Comparison of ENCODE assay signal across 12 cellular contexts in the genomic region with DNA sequence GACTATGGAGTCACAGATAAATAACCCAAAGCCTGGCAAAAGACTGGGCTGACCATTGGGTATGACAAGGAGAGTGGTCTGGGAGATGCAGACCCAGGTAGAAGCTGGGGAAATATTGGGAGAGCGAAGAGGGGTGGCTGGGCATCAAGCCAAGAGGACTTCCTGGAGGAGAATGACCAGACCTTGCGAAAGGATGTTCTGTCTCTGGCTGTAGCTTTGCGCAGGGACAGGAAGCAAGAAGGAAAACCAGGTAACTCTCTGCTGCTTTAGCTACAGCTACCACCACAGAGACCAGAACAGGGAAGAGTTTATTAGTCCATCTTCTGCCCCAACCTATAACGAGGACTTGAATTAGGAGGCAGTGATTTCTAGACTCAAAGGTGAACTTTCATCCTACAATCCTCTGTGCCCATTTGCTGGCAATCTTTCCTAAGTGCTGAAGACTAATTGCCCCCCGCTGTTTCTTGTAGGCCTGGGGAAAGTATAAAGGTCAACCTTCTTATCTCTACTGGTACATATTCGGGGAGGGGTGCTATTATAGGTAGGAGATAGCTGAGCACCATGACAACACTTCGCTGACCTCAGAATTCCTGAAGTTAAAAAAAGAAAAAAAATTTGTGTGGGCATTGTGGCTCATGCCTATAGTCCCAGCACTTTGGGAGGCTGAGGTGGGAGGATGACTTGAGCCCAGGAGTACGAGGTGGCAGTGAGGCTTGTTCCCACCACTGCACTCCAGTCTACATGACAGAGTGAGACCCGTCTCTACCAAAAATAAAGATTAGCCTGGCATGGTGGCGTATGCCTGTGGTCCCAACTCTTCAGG. TPM values are rescaled to one million over a fixed set of nuclear protein-coding genes. Genes with fewer than 3 reads are reported as not detected.
A peak's percentile ranks its signal among the peaks of the same experiment; 100 is the strongest.
DNase-seq lines count a peak whose midpoint lies in the region; ATAC-seq and TF ChIP-seq lines count a peak whose summit lies in the region.
"Had no signal": no experiment of that assay in that cellular context is flagged by ENCODE, and none has a peak within 500 bp of the region (broad histone marks: within the 10 kb centered on the region; RNA-seq: fewer than 3 reads in every experiment).

No MANE protein-coding gene starts in this region.

- intact Hi-C loops in A673 (cut with micrococcal nuclease; ENCODE audit: unreplicated experiment) (no loop called here), mucosa of descending colon (cut with DNase I, micrococcal nuclease) (no loop called here)
- intact Hi-C loops in activated CD4-positive, alpha-beta T cell treated with anti-CD3 and anti-CD28 coated beads, Interleukin-2, amount 10 ng/mL, durations not matched to agents 24 days and 14 days (cut with micrococcal nuclease) = no loop called here

- no peak overlapping the region for H3K4me3 ChIP-seq in A673 (ENCODE audit: low read depth, low read length, poor library complexity, severe bottlenecking)
- H3K4me3 ChIP-seq in mucosa of descending colon = no peak overlapping the region
- H3K4me3 ChIP-seq: SJSA1 had no signal

- H3K4me1 ChIP-seq in A673 (ENCODE audit: insufficient read depth, low read length, poor library complexity, severe bottlenecking) (peaks cover 8% of the 10 kb centered on the region), mucosa of descending colon (ENCODE audit: low read depth) (peaks cover 17% of the 10 kb centered on the region)

- H3K36me3 ChIP-seq in A673 (ENCODE audit: insufficient read depth, low read length, poor library complexity, severe bottlenecking) (peaks cover 4% of the 10 kb centered on the region), mucosa of descending colon (ENCODE audit: low read depth) (no peaks in the 10 kb centered on the region)
- H3K36me3 ChIP-seq: SJSA1 had no signal

- no peaks in the 10 kb centered on the region for H3K27me3 ChIP-seq in A673 (replicated peaks; ENCODE audit: insufficient read depth, low read depth, low read length, poor library complexity)
- H3K27me3 ChIP-seq: SJSA1 had no signal

- POLR2A ChIA-PET in A673 (lab: Charles Lee; ENCODE audit: low non-redundant PET) = interaction anchor here (0.7 kb wide), 1 partner anchor 15 kb away, joined by 9 read pairs; no protein-coding TSS in a partner anchor

- H3K4me1 Mint-ChIP-seq in effector memory CD8-positive, alpha-beta T cell (ENCODE audit: low read depth in 2 of 2) = peaks cover 4 to 6% of the 10 kb centered on the region in 2 donors
- H3K4me1 Mint-ChIP-seq in activated naive CD4-positive, alpha-beta T cell treated with anti-CD3 and anti-CD28 coated beads, Interleukin-2, amount 10 ng/mL, durations not matched to agents 7 days and 5 days = peaks cover 5% of the 10 kb centered on the region
- peaks cover 5% of the 10 kb centered on the region for H3K4me1 Mint-ChIP-seq in activated CD4-positive, alpha-beta T cell treated with anti-CD3 and anti-CD28 coated beads, Interleukin-2, amount 10 ng/mL, durations not matched to agents 24 days and 14 days
- H3K4me1 Mint-ChIP-seq in endothelial cell (ENCODE audit: unreplicated experiment) = peaks cover 2% of the 10 kb centered on the region

- peak overlapping the region; percentile 27 to 68 for H3K27ac Mint-ChIP-seq in effector memory CD8-positive, alpha-beta T cell
- H3K27ac Mint-ChIP-seq in activated naive CD4-positive, alpha-beta T cell treated with anti-CD3 and anti-CD28 coated beads, Interleukin-2, amount 10 ng/mL, durations not matched to agents 7 days and 5 days = no peak overlapping the region
- no peak overlapping the region for H3K27ac Mint-ChIP-seq in activated CD4-positive, alpha-beta T cell treated with anti-CD3 and anti-CD28 coated beads, Interleukin-2, amount 10 ng/mL, durations not matched to agents 24 days and 14 days
- H3K27ac Mint-ChIP-seq in endothelial cell (ENCODE audit: unreplicated experiment) = no peak overlapping the region
- H3K27ac Mint-ChIP-seq: CD8-positive, alpha-beta T cell had no signal

- no peak overlapping the region for H3K4me3 Mint-ChIP-seq in effector memory CD8-positive, alpha-beta T cell
- H3K4me3 Mint-ChIP-seq in activated naive CD4-positive, alpha-beta T cell treated with anti-CD3 and anti-CD28 coated beads, Interleukin-2, amount 10 ng/mL, durations not matched to agents 7 days and 5 days = no peak overlapping the region
- H3K4me3 Mint-ChIP-seq in activated CD4-positive, alpha-beta T cell treated with anti-CD3 and anti-CD28 coated beads, Interleukin-2, amount 10 ng/mL, durations not matched to agents 24 days and 14 days = no peak overlapping the region
- no peak overlapping the region for H3K4me3 Mint-ChIP-seq in endothelial cell (ENCODE audit: unreplicated experiment)
- H3K4me3 Mint-ChIP-seq: CD8-positive, alpha-beta T cell had no signal

- H3K27me3 Mint-ChIP-seq in effector memory CD8-positive, alpha-beta T cell = peaks cover 0 to 14% of the 10 kb centered on the region in 2 donors
- H3K27me3 Mint-ChIP-seq in activated naive CD4-positive, alpha-beta T cell treated with anti-CD3 and anti-CD28 coated beads, Interleukin-2, amount 10 ng/mL, durations not matched to agents 7 days and 5 days = peaks cover 57% of the 10 kb centered on the region
- peaks cover 17% of the 10 kb centered on the region for H3K27me3 Mint-ChIP-seq in activated CD4-positive, alpha-beta T cell treated with anti-CD3 and anti-CD28 coated beads, Interleukin-2, amount 10 ng/mL, durations not matched to agents 24 days and 14 days
- H3K27me3 Mint-ChIP-seq in endothelial cell (ENCODE audit: unreplicated experiment) = peaks cover 5% of the 10 kb centered on the region

- ATAC-seq in effector memory CD8-positive, alpha-beta T cell (replicated peaks) = no peak
- peak; percentile 42 for ATAC-seq in mucosa of descending colon
- ATAC-seq: CD8-positive, alpha-beta T cell had no signal

- H3K9me3 ChIP-seq in A673 (ENCODE audit: low read depth, low read length, poor library complexity, severe bottlenecking) = no peaks in the 10 kb centered on the region
- H3K9me3 ChIP-seq in mucosa of descending colon = no peaks in the 10 kb centered on the region
- H3K9me3 ChIP-seq: SJSA1 had no signal

- DNase-seq in A673 (ENCODE audit: low spot score) (no peak), ELR (ENCODE audit: low read depth) (peak; percentile 31), mucosa of descending colon (no peak), endothelial cell (ENCODE audit: low spot score) (no peak)
- DNase-seq in effector memory CD8-positive, alpha-beta T cell = no peak
- no peak for DNase-seq in activated naive CD4-positive, alpha-beta T cell treated with anti-CD3 and anti-CD28 coated beads, Interleukin-2, amount 10 ng/mL, durations not matched to agents 7 days and 5 days
- no peak for DNase-seq in activated CD4-positive, alpha-beta T cell treated with anti-CD3 and anti-CD28 coated beads, Interleukin-2, amount 10 ng/mL, durations not matched to agents 24 days and 14 days
- DNase-seq: CD8-positive, alpha-beta T cell; NCI-H2029; NCI-H524; RPMI8226 had no signal

- TF ChIP-seq CTCF in A673 (conservative IDR thresholded peaks at IDR 0.05; ENCODE audit: low read depth, low read length) = no peak
- no peak for TF ChIP-seq CTCF in mucosa of descending colon (IDR thresholded peaks at IDR 0.05)
- no peak for TF ChIP-seq CTCF in endothelial cell (IDR thresholded peaks at IDR 0.05; ENCODE audit: unreplicated experiment)

- H3K36me3 Mint-ChIP-seq in effector memory CD8-positive, alpha-beta T cell (ENCODE audit: insufficient read depth) = no peaks in the 10 kb centered on the region
- H3K36me3 Mint-ChIP-seq in activated naive CD4-positive, alpha-beta T cell treated with anti-CD3 and anti-CD28 coated beads, Interleukin-2, amount 10 ng/mL, durations not matched to agents 7 days and 5 days = no peaks in the 10 kb centered on the region
- H3K36me3 Mint-ChIP-seq in activated CD4-positive, alpha-beta T cell treated with anti-CD3 and anti-CD28 coated beads, Interleukin-2, amount 10 ng/mL, durations not matched to agents 24 days and 14 days (ENCODE audit: low read depth) = no peaks in the 10 kb centered on the region
- no peaks in the 10 kb centered on the region for H3K36me3 Mint-ChIP-seq in endothelial cell (ENCODE audit: low read depth, unreplicated experiment)
- H3K36me3 Mint-ChIP-seq: CD8-positive, alpha-beta T cell had no signal

- H3K9me3 Mint-ChIP-seq in effector memory CD8-positive, alpha-beta T cell = no peaks in the 10 kb centered on the region
- H3K9me3 Mint-ChIP-seq in activated naive CD4-positive, alpha-beta T cell treated with anti-CD3 and anti-CD28 coated beads, Interleukin-2, amount 10 ng/mL, durations not matched to agents 7 days and 5 days = no peaks in the 10 kb centered on the region
- H3K9me3 Mint-ChIP-seq in activated CD4-positive, alpha-beta T cell treated with anti-CD3 and anti-CD28 coated beads, Interleukin-2, amount 10 ng/mL, durations not matched to agents 24 days and 14 days = no peaks in the 10 kb centered on the region
- no peaks in the 10 kb centered on the region for H3K9me3 Mint-ChIP-seq in endothelial cell (ENCODE audit: unreplicated experiment)
- H3K9me3 Mint-ChIP-seq: CD8-positive, alpha-beta T cell had no signal

- BruUV-seq in A673 (replicated peaks; lab: Mats Ljungman, UMichigan) = no TSS peak

- CTCF ChIA-PET in A673 (lab: Charles Lee) = no interaction called here
- CTCF ChIA-PET in activated naive CD4-positive, alpha-beta T cell treated with anti-CD3 and anti-CD28 coated beads, Interleukin-2, amount 10 ng/mL, durations not matched to agents 7 days and 5 days (lab: Charles Lee) = no interaction called here

- peak overlapping the region; percentile 10 for H3K27ac ChIP-seq in A673 (ENCODE audit: low read depth, low read length, poor library complexity, severe bottlenecking)
- H3K27ac ChIP-seq: SJSA1 had no signal

RNA-seq across cellular contexts. Expression of a gene that starts 19.1 kb away (rescaled TPM):
- 198 and 201 TPM in 2 replicates for total RNA-seq in A673 (2021)
- 10 to 100 TPM in 1 of 3 donors, 1 to 10 TPM in 2; 3.7 to 17.2 (median 8.3) TPM for total RNA-seq in mucosa of descending colon
- 0.58 and 1.7 TPM in 2 replicates for total RNA-seq in activated CD4-positive, alpha-beta T cell treated with anti-CD3 and anti-CD28 coated beads, Interleukin-2, amount 10 ng/mL, durations not matched to agents 24 days and 14 days
- 15.4 TPM for total RNA-seq in endothelial cell (ENCODE audit: unreplicated experiment)

Comparison
In these comparisons a context has a peak if more than half of its experiments do, and no peak if none do; other contexts are left out.
1. H3K27ac Mint-ChIP-seq: peak in effector memory CD8-positive, alpha-beta T cell (2 of 2); none in activated naive CD4-positive, alpha-beta T cell treated with anti-CD3 and anti-CD28 coated beads, Interleukin-2, amount 10 ng/mL, durations not matched to agents 7 days and 5 days (single experiment), activated CD4-positive, alpha-beta T cell treated with anti-CD3 and anti-CD28 coated beads, Interleukin-2, amount 10 ng/mL, durations not matched to agents 24 days and 14 days (single experiment) and endothelial cell (single experiment).
2. RNA of a gene that starts 19.1 kb away (total RNA-seq): 198 to 201 TPM in A673; 15.4 TPM in endothelial cell (single experiment), 3.7 to 17.2 TPM in mucosa of descending colon and 0.58 to 1.7 TPM in activated CD4-positive, alpha-beta T cell treated with anti-CD3 and anti-CD28 coated beads, Interleukin-2, amount 10 ng/mL, durations not matched to agents 24 days and 14 days; every median in the first group is over 10 times any median in the second.